ENCODE assay signal across 8 cellular contexts in genomic region chr2:201182650-201183372, GRCh38. TPM values are rescaled to one million over a fixed set of nuclear protein-coding genes. Genes with fewer than 3 reads are reported as not detected.
DNase-seq lines count a peak whose midpoint lies in the region; ATAC-seq, FAIRE-seq and TF ChIP-seq lines count a peak whose summit lies in the region.

CASP10 (plus strand) TSS chr2:201183141; CDS start chr2:201185778, 2,637 bp downstream.

- BruUV-seq in K562 (replicated peaks; lab: Mats Ljungman, UMichigan), result no TSS peak

- H3K27ac ChIP-seq in K562 (ENCODE audit: extremely low read depth, low read depth, low read length) (peak within 1 kb of the TSS; percentile 84), keratinocyte (ENCODE audit: control insufficient read depth, insufficient read depth, low read length) (peak within 1 kb of the TSS; percentile 65), suprapubic skin (peak within 1 kb of the TSS; percentile 2)

- TF ChIP-seq POLR2A in K562 (conservative IDR thresholded peaks at IDR 0.05) (peak; percentile 82), suprapubic skin (IDR thresholded peaks at IDR 0.05) (no peak)

- H3K79me2 ChIP-seq in K562 (ENCODE audit: control insufficient read depth, insufficient read depth, low read length) (peaks cover 46% of the 10 kb centered on the region), keratinocyte (ENCODE audit: control insufficient read depth, insufficient read depth, low read length) (peaks cover 2% of the 10 kb centered on the region)

- H3K9ac ChIP-seq in K562 (ENCODE audit: insufficient read depth in 1 of 2, low read depth in 2 of 2, low read length in 2 of 2), result peak within 1 kb of the TSS; percentile 75 to 84
- peak within 1 kb of the TSS; percentile 75 for H3K9ac ChIP-seq in keratinocyte (ENCODE audit: control insufficient read depth, extremely low read depth, insufficient read depth, low read length)

- H3K4me2 ChIP-seq in K562 (ENCODE audit: insufficient read depth, low read length) (peak within 1 kb of the TSS; percentile 81), keratinocyte (ENCODE audit: control insufficient read depth, extremely low read depth, insufficient read depth, low read depth, low read length) (peak within 1 kb of the TSS; percentile 90)

- peaks cover 5 to 14% of the 10 kb centered on the region in 2 experiments; a peak in 3 of 5 replicates for H3K4me1 ChIP-seq in K562 (replicated peaks in 1 of 2; ENCODE audit: control insufficient read depth in 2 of 2, insufficient read depth in 2 of 2, low read length in 2 of 2)
- H3K4me1 ChIP-seq in keratinocyte (ENCODE audit: control insufficient read depth, extremely low read depth, insufficient read depth, low read length), result no peaks in the 10 kb centered on the region
- peaks cover 26% of the 10 kb centered on the region for H3K4me1 ChIP-seq in suprapubic skin

- ATAC-seq in GM18499 (IDR thresholded peaks at IDR 0.05; ENCODE audit: insufficient read depth, unreplicated experiment) (peak; percentile 61), HG02852 (IDR thresholded peaks at IDR 0.05; ENCODE audit: unreplicated experiment) (peak; percentile 78), K562 (peak; percentile 90)

- H3K36me3 ChIP-seq in K562 (ENCODE audit: control insufficient read depth, insufficient read depth, low read length), result peaks cover 22% of the 10 kb centered on the region; the same call in 2 of the 3 replicates
- H3K36me3 ChIP-seq in keratinocyte (ENCODE audit: control insufficient read depth in 2 of 2, extremely low read depth in 1 of 2, insufficient read depth in 2 of 2, low read length in 2 of 2), result no peaks in the 10 kb centered on the region
- H3K36me3 ChIP-seq in suprapubic skin, result no peaks in the 10 kb centered on the region

- DNase-seq in AG09309 (ENCODE audit: low read depth) (no peak), NCI-H460 (ENCODE audit: extremely low read depth, low read depth) (peak; percentile 88), K562 (ENCODE audit: extremely low read depth in 1 of 4, low spot score in 3 of 4) (peak; percentile 70 to 88 (median 78)), keratinocyte (ENCODE audit: low read depth, low spot score) (peak; percentile 50), suprapubic skin (ENCODE audit: low spot score in 2 of 2) (no peak), anterior cingulate cortex (lab: John Stamatoyannopoulos, UW) (no peak)

- no peaks in the 10 kb centered on the region for H3K27me3 ChIP-seq in K562 (ENCODE audit: control insufficient read depth in 2 of 2, insufficient read depth in 2 of 2, low read length in 2 of 2)
- H3K27me3 ChIP-seq in keratinocyte (ENCODE audit: control insufficient read depth, extremely low read depth, insufficient read depth, low read length), result no peaks in the 10 kb centered on the region
- H3K27me3 ChIP-seq in suprapubic skin, result no peaks in the 10 kb centered on the region

- peak; percentile 58; the same call in 1 of the 2 replicates for TF ChIP-seq EP300 in K562 (IDR thresholded peaks at IDR 0.05; ENCODE audit: low read length)
- TF ChIP-seq EP300 in suprapubic skin (IDR thresholded peaks at IDR 0.05), result no peak

- H2AFZ ChIP-seq in K562 (ENCODE audit: low read depth, low read length) (peak within 1 kb of the TSS; percentile 98), keratinocyte (ENCODE audit: control insufficient read depth, low read length) (peak within 1 kb of the TSS; percentile 95)

- in situ Hi-C loops in K562 (cut with MboI), result loop anchor here (25.0 kb wide), 1 partner anchor 471 kb away; no protein-coding TSS in a partner anchor

- TF ChIP-seq RAD21 in K562 (CRISPR knock-in tag; conservative IDR thresholded peaks at IDR 0.05 in 1 of 2, IDR thresholded peaks at IDR 0.05 in 1 of 2), result peak; percentile 59 to 84

- FAIRE-seq in K562 (lab: Jason Lieb, UNC) (peak; percentile 92), keratinocyte (lab: Jason Lieb, UNC) (peak; percentile 55)

- POLR2A ChIA-PET in K562 (lab: Yijun Ruan, JAX), result interaction anchor here (0.7 to 2.4 kb wide), 17 partner anchors 9 to 293 kb away, joined by 3 to 18 read pairs (median 5); partner anchors contain the start of genes CFLAR, NIF3L1 and ORC2

- WGBS in K562 (ENCODE audit: insufficient coverage, low coverage, missing lambda C conversion rate), result under 1% methylated on average over 11 of the region's 11 CpGs
- WGBS in suprapubic skin, result 40% methylated on average over 11 of the region's 11 CpGs

- CTCF ChIA-PET in K562 (lab: Yijun Ruan, JAX; ENCODE audit: low intra/inter-chr PET ratio), result interaction anchor here (0.5 to 1.4 kb wide), 4 partner anchors 46 to 219 kb away, joined by 3 to 5 read pairs (median 4); partner anchors contain the start of gene ORC2

- dilution Hi-C loops in keratinocyte (cut with MboI; ENCODE audit: extremely low pct_ligation_motif_present, low sequenced_read_pairs), result no loop called here

- H3K4me3 ChIP-seq in AG09309 (ENCODE audit: control insufficient read depth, low read depth, low read length), result peak within 1 kb of the TSS; percentile 24
- H3K4me3 ChIP-seq in K562, result peak within 1 kb of the TSS; percentile 58
- H3K4me3 ChIP-seq in keratinocyte (ENCODE audit: control insufficient read depth in 2 of 3, extremely low read depth in 1 of 3, insufficient read depth in 2 of 3, low read depth in 1 of 3, low read length in 3 of 3), result peak within 1 kb of the TSS; percentile 41 to 86 (median 69)
- H3K4me3 ChIP-seq in suprapubic skin, result peak within 1 kb of the TSS; percentile 36

- H3K9me3 ChIP-seq in K562 (replicated peaks; ENCODE audit: control insufficient read depth, insufficient read depth, low read depth, low read length) (no peaks in the 10 kb centered on the region; the same call in 1 of the 2 replicates), keratinocyte (ENCODE audit: control insufficient read depth, low read depth, low read length) (no peaks in the 10 kb centered on the region), suprapubic skin (peaks cover 2% of the 10 kb centered on the region)

- peak; percentile 41 for TF ChIP-seq CTCF in AG09309 (IDR thresholded peaks at IDR 0.05; ENCODE audit: control insufficient read depth, insufficient read depth, low read depth, low read length, missing control alignments)
- TF ChIP-seq CTCF in K562 (IDR thresholded peaks at IDR 0.05 in 2 of 3, conservative IDR thresholded peaks at IDR 0.05 in 1 of 3; ENCODE audit: insufficient read depth in 2 of 3, low read depth in 1 of 3, low read length in 3 of 3), result peak; percentile 48 to 81 (median 65)
- peak; percentile 36 to 81 (median 61) for TF ChIP-seq CTCF in keratinocyte (optimal IDR thresholded peaks at IDR 0.05 in 1 of 3, IDR thresholded peaks at IDR 0.05 in 1 of 3, conservative IDR thresholded peaks at IDR 0.05 in 1 of 3; ENCODE audit: extremely low read depth in 1 of 3, insufficient read depth in 2 of 3, low read length in 3 of 3)
- peak in 1 of 2 donors; percentile 35 for TF ChIP-seq CTCF in suprapubic skin (IDR thresholded peaks at IDR 0.05)

- H4K20me1 ChIP-seq in K562 (replicated peaks; ENCODE audit: control insufficient read depth, insufficient read depth, low read length) (no peaks in the 10 kb centered on the region; the same call in 1 of the 2 replicates), keratinocyte (ENCODE audit: control insufficient read depth, extremely low read depth, insufficient read depth, low read length) (no peaks in the 10 kb centered on the region)

- H3K9me1 ChIP-seq in K562 (ENCODE audit: control insufficient read depth, insufficient read depth, low read length), result no peaks in the 10 kb centered on the region
- H3K9me1 ChIP-seq in keratinocyte (ENCODE audit: control insufficient read depth, extremely low read depth, insufficient read depth, low read length), result no peaks in the 10 kb centered on the region

- intact Hi-C loops in K562 (cut with micrococcal nuclease), result loop anchor here (1.0 to 5.0 kb wide), 3 partner anchors 49 to 374 kb away; no protein-coding TSS in a partner anchor

TF ChIP-seq in K562, 482 proteins besides CTCF, POLR2A, EP300 and RAD21 (continues in another document):
- TF ChIP-seq CBX2 (IDR thresholded peaks at IDR 0.05; ENCODE audit: insufficient read depth, low read length, poor library complexity, severe bottlenecking) (no peak), ZNF57 (CRISPR knock-in tag; IDR thresholded peaks at IDR 0.05) (no peak)

RNA-seq across cellular contexts. Expression of gene CASP10, which starts in this region (rescaled TPM):
- 12.7 and 13.0 TPM in 2 replicates for total RNA-seq in NCI-H460 (2014; rRNA removed; shearing (Covaris generic))
- polyA plus RNA-seq in NCI-H460 (2014; cell fraction: nucleus; rRNA removed), result 9.8 and 12.9 TPM in 2 replicates
- 75.0 and 98.6 TPM in 2 replicates for total RNA-seq in K562 (2011; cell fraction: chromatin; rRNA removed; ENCODE audit: low replicate concordance)
- total RNA-seq in K562 (2011; cell fraction: nucleolus; rRNA removed), result 34.9 and 39.4 TPM in 2 replicates
- 55.7 and 65.5 TPM in 2 replicates for total RNA-seq in K562 (2011; cell fraction: nucleoplasm; rRNA removed)
- 10.8 TPM in 2 replicates for total RNA-seq in K562 (2014; rRNA removed)
- total RNA-seq in K562 (2014; rRNA removed; fragmentation: Illumina TruSeq; extraction: Trizol), result 17.4 and 19.7 TPM in 2 replicates
- 10.7 and 12.6 TPM in 2 replicates for total RNA-seq in K562 (2015; rRNA removed; fragmentation: Illumina TruSeq; extraction: Trizol)
- total RNA-seq in K562 (2021), result 12.1 and 12.2 TPM in 2 replicates
- polyA plus RNA-seq in K562 (2011; rRNA removed), result 20.4 and 21.9 TPM in 2 replicates
- polyA plus RNA-seq in K562 (2011; cell fraction: cytosol; rRNA removed), result 8.4 and 12.9 TPM in 2 replicates
- 16.1 and 18.3 TPM in 2 replicates for polyA plus RNA-seq in K562 (2011; cell fraction: nucleus; rRNA removed)
- polyA plus RNA-seq in K562 (2012), result 7.7 and 9.6 TPM in 2 replicates
- 9.9 and 10.6 TPM in 2 replicates for polyA plus RNA-seq in K562 (2014; fragmentation: Illumina TruSeq; extraction: Trizol)
- 1 to 10 TPM; 7.1 to 7.2 TPM for polyA plus RNA-seq in K562 (2014; fragmentation: Nextera tagmentation; extraction: Ambion mirVana)
- polyA plus RNA-seq in K562 (2014; rRNA removed), result 8.0 and 9.9 TPM in 2 replicates
- polyA minus RNA-seq in K562 (2011; rRNA and poly(A)+ RNA removed), result 34.7 TPM in 2 replicates
- polyA minus RNA-seq in K562 (2011; cell fraction: cytosol; rRNA and poly(A)+ RNA removed), result 13.5 and 13.9 TPM in 2 replicates
- 13.9 and 32.2 TPM in 2 replicates for polyA minus RNA-seq in K562 (2011; cell fraction: nucleus; rRNA and poly(A)+ RNA removed)
- 5.0 to 7.1 TPM (median 6.6 TPM) in 3 replicates for polyA plus RNA-seq in keratinocyte
- polyA plus RNA-seq in keratinocyte (2011; ENCODE audit: low read depth), result 2.4 TPM
- 3.2 and 5.9 TPM in 2 replicates for polyA plus RNA-seq in keratinocyte (2011; cell fraction: cytosol; rRNA removed)
- 9.4 and 10.9 TPM in 2 replicates for polyA plus RNA-seq in keratinocyte (2011; cell fraction: nucleus; rRNA removed)
- polyA plus RNA-seq in keratinocyte (2012; ENCODE audit: low replicate concordance), result 2.5 and 3.0 TPM in 2 replicates
- polyA minus RNA-seq in keratinocyte, result 3.6 to 13.8 TPM (median 13.0 TPM) in 3 replicates
- 5.6 TPM for polyA minus RNA-seq in keratinocyte (2011; cell fraction: cytosol; rRNA and poly(A)+ RNA removed)
- polyA minus RNA-seq in keratinocyte (2011; cell fraction: nucleus; rRNA and poly(A)+ RNA removed), result 6.8 and 12.0 TPM in 2 replicates
- total RNA-seq in suprapubic skin, result 10 to 100 TPM in 1 of 4 donors, 1 to 10 TPM in 3; 3.7 to 19.0 (median 7.4) TPM

Comparison
In these comparisons a context has a peak if more than half of its experiments do, and no peak if none do; other contexts are left out.
1. DNase-seq: peak in NCI-H460 (single experiment), K562 (4 of 4) and keratinocyte (single experiment); none in AG09309 (single experiment), suprapubic skin (0 of 2) and anterior cingulate cortex (0 of 58).
2. H3K27ac ChIP-seq: peak in every context shown above with its lines; median percentile 84 in K562; 65 in keratinocyte; 2 in suprapubic skin.
3. Peak in every context shown above with its lines, with median percentiles within 50 percentile points of each other: H3K4me3 ChIP-seq and ATAC-seq.